Comparison of ENCODE assay signal across 8 cellular contexts in the genomic region with DNA sequence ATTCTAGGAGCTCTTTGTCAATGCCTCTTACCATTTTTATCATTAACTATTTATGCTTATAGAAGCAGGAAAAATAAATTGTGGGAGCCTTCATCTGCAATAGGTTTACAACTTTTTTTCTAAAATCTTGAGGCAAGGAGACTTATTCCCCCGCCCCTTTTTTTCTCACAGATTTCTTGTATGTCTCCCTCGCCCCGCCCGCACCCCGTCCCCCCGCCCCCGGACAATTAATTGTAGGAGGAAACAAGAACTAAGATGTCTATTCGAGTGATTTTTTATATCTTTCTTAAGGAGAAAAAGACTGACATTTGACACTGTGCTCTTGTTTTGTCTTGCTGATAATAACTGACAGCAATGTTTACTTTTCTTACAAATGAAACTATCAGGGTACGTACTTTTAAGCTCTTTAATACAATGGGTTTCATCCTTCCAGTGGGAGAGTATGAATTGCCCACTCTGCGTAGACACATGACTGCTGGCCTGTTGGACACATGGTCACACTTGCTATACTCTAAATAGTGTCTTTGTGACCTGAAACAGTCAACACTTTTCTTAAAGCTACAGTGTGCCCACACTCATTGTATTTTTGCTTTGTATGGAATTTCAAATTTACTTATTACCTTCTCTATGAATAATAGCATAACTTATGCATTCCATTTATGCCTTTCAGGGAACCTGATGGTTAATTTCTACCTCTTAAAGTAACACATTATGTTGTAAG. TPM values are rescaled to one million over a fixed set of nuclear protein-coding genes. Genes with fewer than 3 reads are reported as not detected.
A peak's percentile ranks its signal among the peaks of the same experiment; 100 is the strongest.
DNase-seq lines count a peak whose midpoint lies in the region; ATAC-seq and TF ChIP-seq lines count a peak whose summit lies in the region.

No MANE protein-coding gene starts in this region.

- H3K36me3 ChIP-seq in DND-41 (ENCODE audit: insufficient read depth, low read length) (peaks cover 19% of the 10 kb centered on the region), duodenal mucosa (ENCODE audit: control insufficient read depth in 1 of 2, insufficient read depth in 2 of 2, low read length in 2 of 2) (no peaks in the 10 kb centered on the region), neural progenitor cell (no peaks in the 10 kb centered on the region)

- intact Hi-C loops in posterior vena cava (cut with DNase I) = no loop called here

- no peak for ATAC-seq in DND-41 (ENCODE audit: insufficient read depth, low read depth)
- ATAC-seq in HG02678 (IDR thresholded peaks at IDR 0.05; ENCODE audit: unreplicated experiment) = no peak
- no peak for ATAC-seq in GM19452 (IDR thresholded peaks at IDR 0.05; ENCODE audit: unreplicated experiment)

- DNase-seq in DND-41 = no peak
- peak; percentile 21 to 47 for DNase-seq in NCI-H526 (lab: John Stamatoyannopoulos, UW)
- no peak for DNase-seq in neural progenitor cell (ENCODE audit: low spot score)
- no peak for DNase-seq in dermis blood vessel endothelial cell
- no peak for DNase-seq in posterior vena cava (ENCODE audit: low spot score)

- peaks cover 40% of the 10 kb centered on the region for H3K79me2 ChIP-seq in DND-41 (ENCODE audit: insufficient read depth, low read length)
- H3K79me2 ChIP-seq in neural progenitor cell (ENCODE audit: low read depth) = peaks cover 35% of the 10 kb centered on the region

- H3K4me2 ChIP-seq in DND-41 (ENCODE audit: insufficient read depth, low read length) (peak overlapping the region; percentile 79), neural progenitor cell (no peak overlapping the region)

- peak overlapping the region in 1 of 2 experiments; percentile 63; a peak in 2 of 4 replicates for H3K4me3 ChIP-seq in DND-41 (ENCODE audit: low read depth in 1 of 2, low read length in 2 of 2)
- H3K4me3 ChIP-seq in duodenal mucosa (ENCODE audit: low read depth in 1 of 2, low read length in 2 of 2) = peak overlapping the region; percentile 80 to 89
- H3K4me3 ChIP-seq in neural progenitor cell = no peak overlapping the region

- peaks cover 3% of the 10 kb centered on the region for H3F3A ChIP-seq in neural progenitor cell (ENCODE audit: low read depth)

- peaks cover 6% of the 10 kb centered on the region for H3K9me3 Mint-ChIP-seq in neural progenitor cell

- H3K9me3 ChIP-seq in DND-41 (ENCODE audit: insufficient read depth, low read length, severe bottlenecking) = no peaks in the 10 kb centered on the region
- H3K9me3 ChIP-seq in duodenal mucosa (ENCODE audit: control insufficient read depth in 1 of 2, low read length in 2 of 2) = peaks cover 0 to 2% of the 10 kb centered on the region in 2 donors
- no peaks in the 10 kb centered on the region for H3K9me3 ChIP-seq in neural progenitor cell (ENCODE audit: low read depth)

- H2AFZ ChIP-seq in DND-41 (ENCODE audit: low read depth, low read length) (peak overlapping the region; percentile 98; the same call in 1 of the 2 replicates), neural progenitor cell (replicated peaks) (no peak overlapping the region)

- H3K4me1 Mint-ChIP-seq in neural progenitor cell = peaks cover 29% of the 10 kb centered on the region

- H3K9ac ChIP-seq in DND-41 (ENCODE audit: low read depth, low read length) (peak overlapping the region; percentile 71), duodenal mucosa (ENCODE audit: low read depth in 1 of 2, low read length in 2 of 2) (peak overlapping the region; percentile 79 to 84), neural progenitor cell (no peak overlapping the region)

- H3K27me3 Mint-ChIP-seq in neural progenitor cell (ENCODE audit: insufficient read depth, low read depth) = peaks cover 7% of the 10 kb centered on the region

- H4K20me1 ChIP-seq in DND-41 (ENCODE audit: insufficient read depth, low read length) (peaks cover 24% of the 10 kb centered on the region), neural progenitor cell (ENCODE audit: low read depth) (peaks cover 24% of the 10 kb centered on the region)

- TF ChIP-seq CTCF in DND-41 (IDR thresholded peaks at IDR 0.05; ENCODE audit: borderline replicate concordance, extremely low read depth, low read length, poor library complexity, severe bottlenecking) (no peak), neural progenitor cell (IDR thresholded peaks at IDR 0.05) (no peak)

- H3K27ac ChIP-seq in DND-41 (ENCODE audit: low read length) (peak overlapping the region; percentile 98), duodenal mucosa (ENCODE audit: low read depth, low read length) (peak overlapping the region; percentile 86), neural progenitor cell (no peak overlapping the region)

- H3K27me3 ChIP-seq in DND-41 (ENCODE audit: insufficient read depth, low read length, poor library complexity) (no peaks in the 10 kb centered on the region), duodenal mucosa (ENCODE audit: control insufficient read depth in 1 of 2, insufficient read depth in 2 of 2, low read length in 2 of 2) (no peaks in the 10 kb centered on the region), neural progenitor cell (no peaks in the 10 kb centered on the region)

- H3K4me3 Mint-ChIP-seq in neural progenitor cell = peak overlapping the region; percentile 89

- peaks cover 8% of the 10 kb centered on the region for H3K36me3 Mint-ChIP-seq in neural progenitor cell

- no peak overlapping the region for H3K27ac Mint-ChIP-seq in neural progenitor cell

- H3K4me1 ChIP-seq in DND-41 (ENCODE audit: insufficient read depth, low read length) (peaks cover 41% of the 10 kb centered on the region), duodenal mucosa (ENCODE audit: control insufficient read depth in 1 of 2, insufficient read depth in 2 of 2, low read length in 2 of 2) (peaks cover 23 to 26% of the 10 kb centered on the region in 2 donors), neural progenitor cell (peaks cover 11% of the 10 kb centered on the region)

RNA-seq across cellular contexts. Expression of gene IVNS1ABP, which starts 1.5 kb away (rescaled TPM):
- total RNA-seq in neural progenitor cell (ENCODE audit: low replicate concordance) (136 and 193 TPM in 2 replicates), dermis blood vessel endothelial cell (94.5 and 107 TPM in 2 replicates), posterior vena cava (10 to 100 TPM; 38.5 to 54.1 TPM)

Comparison
In these comparisons a context has a peak if more than half of its experiments do, and no peak if none do; other contexts are left out.
1. DNase-seq: peak in NCI-H526 (2 of 2); none in DND-41 (single experiment), neural progenitor cell (single experiment), dermis blood vessel endothelial cell (single experiment) and posterior vena cava (single experiment).